ENCODE assay signal across 29 cellular contexts in the genomic region with DNA sequence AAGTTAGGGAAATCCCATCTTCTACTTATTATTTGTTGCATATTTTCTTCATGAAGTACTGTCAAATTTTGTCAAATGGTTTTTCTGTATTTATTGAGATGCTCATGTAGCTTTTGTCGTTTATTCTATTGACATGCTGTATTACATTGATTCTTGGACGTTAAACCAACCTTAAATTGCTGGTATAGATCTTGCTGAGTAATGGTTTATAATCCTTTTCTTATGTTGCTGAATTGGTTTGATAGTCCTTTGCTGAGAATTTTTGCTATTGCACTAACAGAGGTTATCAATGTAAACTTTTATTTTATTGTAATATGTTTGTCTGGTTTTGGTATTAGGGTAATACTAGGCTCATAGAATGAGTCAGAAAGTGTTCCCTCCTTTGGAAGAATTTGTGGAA. TPM values are rescaled to one million over a fixed set of nuclear protein-coding genes. Genes with fewer than 3 reads are reported as not detected.
"Had no signal": no experiment of that assay in that cellular context is flagged by ENCODE, and none has a peak within 500 bp of the region (broad histone marks: within the 10 kb centered on the region; RNA-seq: fewer than 3 reads in every experiment).

No MANE protein-coding gene starts in this region.

- H3K27me3 ChIP-seq: testis, thyroid gland, tibial artery, tibial nerve, transverse colon, upper lobe of left lung, upper lobe of right lung, uterus, vagina had no signal

- FAIRE-seq: urothelium cell line had no signal

- H3K9me3 ChIP-seq: stomach, suprapubic skin, testis, thoracic aorta, thyroid gland, transverse colon, upper lobe of right lung, uterus, vagina had no signal

- H3K27ac ChIP-seq: stomach, suprapubic skin, testis, thoracic aorta, thyroid gland, tibial artery, tibial nerve, transverse colon, upper lobe of left lung, upper lobe of right lung, uterus, vagina had no signal

- H3K36me3 ChIP-seq: stomach, suprapubic skin, thoracic aorta, thyroid gland, tibial artery, tibial nerve, transverse colon, upper lobe of left lung, upper lobe of right lung, uterus, vagina had no signal

- DNase-seq: stimulated activated CD4-positive, alpha-beta T cell treated with anti-CD3 and anti-CD28 coated beads, Interleukin-2, amount 100 ng/mL, for 48 hours; stimulated activated CD4-positive, alpha-beta T cell treated with anti-CD3 and anti-CD28 coated beads, Interleukin-4, amount 100 ng/mL, for 1 hour; stimulated activated CD4-positive, alpha-beta T cell treated with anti-CD3 and anti-CD28 coated beads, Interleukin-4, amount 100 ng/mL, for 24 hours; stimulated activated CD4-positive, alpha-beta T cell treated with anti-CD3 and anti-CD28 coated beads, Interleukin-4, amount 100 ng/mL, for 4 hours; stimulated activated CD8-positive, alpha-beta memory T cell treated with anti-CD3 and anti-CD28 coated beads, Interleukin-4, amount 100 ng/mL, for 48 hours; stimulated activated naive B cell treated with anti-CD40 and anti-IgM and Interleukin-4, amounts not matched to agents 10 μg/mL and 1 μg/mL and 100 μg/mL, for 72 hours; stimulated activated naive CD4-positive, alpha-beta T cell; stimulated activated naive CD4-positive, alpha-beta T cell treated with Interleukin-2 at 50 U/mL for 16 hours; stimulated activated naive CD8-positive, alpha-beta T cell treated with anti-CD3 and anti-CD28 coated beads, Interleukin-15, amount 100 ng/mL, for 72 hours; stimulated activated naive CD8-positive, alpha-beta T cell treated with anti-CD3 and anti-CD28 coated beads, Interleukin-15, Interleukin-2, amounts not matched to agents 100 U/mL and 50 U/mL, for 24 hours; stomach; substantia nigra; testis; thyroid gland; tibial artery; transverse colon; trophoblast cell; upper lobe of left lung; upper lobe of right lung; uterus had no signal

- H3K4me1 ChIP-seq: stomach, suprapubic skin, testis, thyroid gland, tibial artery, tibial nerve, transverse colon, upper lobe of left lung, upper lobe of right lung, uterus, vagina had no signal

- H3K4me3 ChIP-seq: stomach, suprapubic skin, testis, thoracic aorta, thyroid gland, tibial artery, tibial nerve, transverse colon, upper lobe of left lung, upper lobe of right lung, uterus, vagina had no signal

- ATAC-seq: stimulated activated effector memory CD8-positive, alpha-beta T cell treated with anti-CD3 and anti-CD28 coated beads, Interleukin-12 subunit alpha, Interleukin-12 subunit beta, amount 100 ng/mL, for 72 hours; stimulated activated memory B cell treated with anti-CD40 and anti-IgM and Interleukin-4, amounts not matched to agents 10 μg/mL and 1 μg/mL and 100 μg/mL, for 72 hours; stimulated activated naive B cell treated with anti-CD40 and anti-IgM and Interleukin-4, amounts not matched to agents 10 μg/mL and 1 μg/mL and 100 μg/mL, for 72 hours; stimulated activated naive CD8-positive, alpha-beta T cell treated with anti-CD3 and anti-CD28 coated beads, Interleukin-15, amount 100 ng/mL, for 72 hours; stimulated activated naive CD8-positive, alpha-beta T cell treated with anti-CD3 and anti-CD28 coated beads, Interleukin-15, Interleukin-2, amounts not matched to agents 100 U/mL and 50 U/mL, for 24 hours; upper lobe of right lung had no signal

RNA-seq across cellular contexts. Expression of gene COL6A5, which starts 54.3 kb away (rescaled TPM):
- total RNA-seq: subcutaneous adipose tissue, thoracic aorta, tibial nerve, transverse colon, ureter, vagina had no signal
